Comparison of ENCODE assay signal across 8 cellular contexts in the genomic region with DNA sequence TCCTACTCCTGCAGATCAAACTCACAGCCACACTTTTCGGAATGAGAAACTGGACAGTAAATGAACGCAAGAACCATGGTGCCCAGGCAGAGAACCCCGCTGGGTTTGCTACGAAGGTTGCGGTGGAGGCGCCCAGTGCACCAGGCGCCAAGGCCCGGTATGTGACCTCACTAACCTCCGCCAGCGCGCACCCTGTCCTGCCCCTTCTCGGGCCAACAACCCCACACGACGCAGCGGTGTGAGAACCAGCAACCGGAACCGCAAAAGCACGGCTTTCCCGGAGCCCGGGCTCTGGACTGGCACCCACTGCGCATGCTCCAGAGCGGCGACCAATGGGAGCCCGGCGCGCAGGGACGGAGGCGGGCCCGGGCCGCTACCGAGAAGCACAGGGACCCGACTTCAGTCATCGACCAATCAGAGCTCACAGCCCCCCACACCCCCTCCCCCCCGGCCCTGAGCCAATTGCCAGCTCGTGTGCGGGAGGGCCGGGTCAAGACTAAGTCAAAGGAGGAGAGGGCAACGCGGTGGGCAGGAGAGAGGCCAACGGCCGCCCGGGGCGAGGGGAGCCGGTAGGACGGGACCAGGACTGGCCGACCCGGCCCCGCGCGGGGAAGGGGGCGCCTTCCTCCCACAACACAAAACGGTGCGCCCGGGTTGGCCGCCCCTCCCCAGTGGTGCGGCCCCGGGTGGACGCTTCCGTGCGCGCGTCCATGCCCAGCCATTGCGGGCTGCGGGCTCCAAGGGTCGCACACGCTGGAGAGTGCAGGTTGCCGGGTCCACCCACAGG. TPM values are rescaled to one million over a fixed set of nuclear protein-coding genes. Genes with fewer than 3 reads are reported as not detected.
DNase-seq lines count a peak whose midpoint lies in the region; ATAC-seq and TF ChIP-seq lines count a peak whose summit lies in the region.

No MANE protein-coding gene starts in this region.

- TF ChIP-seq CTCF in right lobe of liver (IDR thresholded peaks at IDR 0.05) = no peak

- peak; percentile 89 for TF ChIP-seq POLR2A in right lobe of liver (IDR thresholded peaks at IDR 0.05)

- no peaks in the 10 kb centered on the region for H3K27me3 ChIP-seq in right lobe of liver

- H3K27me3 Mint-ChIP-seq in dendritic cell treated with granulocyte-macrophage colony-stimulating factor and Interleukin-4, amounts not matched to agents 40 ng/mL and 50 ng/mL, for 4 days = no peaks in the 10 kb centered on the region

- H3K4me3 Mint-ChIP-seq in dendritic cell treated with granulocyte-macrophage colony-stimulating factor and Interleukin-4, amounts not matched to agents 40 ng/mL and 50 ng/mL, for 4 days = peak overlapping the region; percentile 92

- DNase-seq in CD1c-positive myeloid dendritic cell (ENCODE audit: extremely low spot score) = peak; percentile 93
- DNase-seq in NCI-H748 treated with DMSO at 0.1 percent for 48 hours (lab: John Stamatoyannopoulos, UW) = peak; percentile 57
- DNase-seq in activated CD4-positive, alpha-beta T cell treated with anti-CD3 and anti-CD28 coated beads, Interleukin-2, amount 50 U/mL, for 4 hours = peak; percentile 80 to 84
- DNase-seq in right lobe of liver = peak; percentile 90 to 94 (median 93)
- DNase-seq in stimulated activated CD4-positive, alpha-beta T cell treated with anti-CD3 and anti-CD28 coated beads, Interleukin-4, amount 100 ng/mL, for 24 hours = peak; percentile 88

- peak overlapping the region; percentile 92 to 96 (median 93) for H3K27ac ChIP-seq in right lobe of liver

- ATAC-seq in GM19438 (IDR thresholded peaks at IDR 0.05; ENCODE audit: low read depth, unreplicated experiment) (peak; percentile 89), HG03565 (IDR thresholded peaks at IDR 0.05; ENCODE audit: unreplicated experiment) (peak; percentile 87), right lobe of liver (peak; percentile 88 to 92 (median 90))

- peak overlapping the region; percentile 96 for H3K27ac Mint-ChIP-seq in dendritic cell treated with granulocyte-macrophage colony-stimulating factor and Interleukin-4, amounts not matched to agents 40 ng/mL and 50 ng/mL, for 4 days

- H3K4me3 ChIP-seq in right lobe of liver = peak overlapping the region; percentile 61 to 73 (median 63)

- WGBS in right lobe of liver (ENCODE audit: insufficient coverage, low coverage, low lambda C conversion rate, missing lambda C conversion rate) = 45% methylated on average over 6 of the region's 67 CpGs

- no peaks in the 10 kb centered on the region for H3K9me3 Mint-ChIP-seq in dendritic cell treated with granulocyte-macrophage colony-stimulating factor and Interleukin-4, amounts not matched to agents 40 ng/mL and 50 ng/mL, for 4 days

- H3K4me1 ChIP-seq in right lobe of liver = peaks cover 0 to 7% (median 0%) of the 10 kb centered on the region in 4 donors

- H3K36me3 ChIP-seq in right lobe of liver = no peaks in the 10 kb centered on the region

- intact Hi-C loops in dendritic cell treated with granulocyte-macrophage colony-stimulating factor and Interleukin-4, amounts not matched to agents 40 ng/mL and 50 ng/mL, for 4 days (cut with micrococcal nuclease) = no loop called here
- intact Hi-C loops in right lobe of liver (cut with DNase I) = no loop called here

- H3K36me3 Mint-ChIP-seq in dendritic cell treated with granulocyte-macrophage colony-stimulating factor and Interleukin-4, amounts not matched to agents 40 ng/mL and 50 ng/mL, for 4 days (ENCODE audit: low read depth) = peaks cover 10% of the 10 kb centered on the region

- peaks cover 33% of the 10 kb centered on the region for H3K4me1 Mint-ChIP-seq in dendritic cell treated with granulocyte-macrophage colony-stimulating factor and Interleukin-4, amounts not matched to agents 40 ng/mL and 50 ng/mL, for 4 days (ENCODE audit: low read depth)

- no peaks in the 10 kb centered on the region for H3K9me3 ChIP-seq in right lobe of liver

RNA-seq across cellular contexts. Expression of gene WAS, which starts 7.3 kb away (rescaled TPM):
- 1 to 10 TPM; 2.4 to 7.2 (median 4.8) TPM for total RNA-seq in right lobe of liver

RNA-seq across cellular contexts. Expression of gene SUV39H1, which starts 20.2 kb away (rescaled TPM):
- 10 to 100 TPM in 1 of 6 experiments, 1 to 10 TPM in 5; 2.2 to 10.8 (median 3.5) TPM for total RNA-seq in right lobe of liver

Comparison
In these comparisons a context has a peak if more than half of its experiments do, and no peak if none do; other contexts are left out.
1. Peak in every context shown above with its lines: DNase-seq, ATAC-seq, H3K4me3 ChIP-seq and H3K27ac ChIP-seq.